Comparison of ENCODE assay signal across 8 cellular contexts in the genomic region with DNA sequence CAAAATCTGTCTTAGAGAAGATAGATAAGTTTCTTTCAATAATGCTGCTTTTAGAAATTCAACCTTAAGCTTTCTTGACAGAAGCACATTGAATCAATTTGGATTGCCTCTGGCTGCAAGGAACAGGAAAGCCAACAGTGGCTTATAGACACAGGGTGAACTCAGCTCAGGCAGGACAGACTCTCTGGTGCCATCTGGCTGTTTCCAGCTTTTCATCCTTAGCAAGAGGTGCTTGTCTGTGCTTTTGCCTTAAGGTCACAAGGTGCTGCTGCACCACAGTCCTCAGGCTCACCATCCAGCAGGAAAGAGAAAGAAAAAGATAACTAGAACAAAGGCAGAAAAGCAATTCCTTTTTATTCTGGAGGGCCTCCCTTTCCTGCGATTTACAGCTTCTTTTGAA.
DNase-seq lines count a peak whose midpoint lies in the region; ATAC-seq and TF ChIP-seq lines count a peak whose summit lies in the region.

No MANE protein-coding gene starts in this region.

- peak; percentile 94 for ATAC-seq in Panc1

- TF ChIP-seq CTCF in Panc1 (IDR thresholded peaks at IDR 0.05) (peak; percentile 81), transverse colon (IDR thresholded peaks at IDR 0.05) (peak; percentile 29 to 58 (median 48))

- 40 to 62% methylated on average over 1 of the region's 1 CpG for WGBS in transverse colon (ENCODE audit: low coverage in 1 of 2), 2 donors

- in situ Hi-C loops in Panc1 (cut with HindIII; ENCODE audit: low pct_unique_long_range_greater_than_20kb, low sequenced_read_pairs), result no loop called here
- in situ Hi-C loops in transverse colon (cut with MboI; ENCODE audit: low pct_ligation_motif_present in 1 of 4, low pct_unique_long_range_greater_than_20kb in 1 of 4, low sequenced_read_pairs in 3 of 4), result loop anchor here in 3 of 4 donors (10.0 to 25.0 kb wide), 2 partner anchors 200 to 207 kb away; no protein-coding TSS in a partner anchor

- H3K4me3 ChIP-seq in Panc1 (ENCODE audit: low read depth in 2 of 2, low read length in 2 of 2) (no peak overlapping the region), transverse colon (no peak overlapping the region)

- CTCF ChIA-PET in Panc1 (lab: Charles Lee), result interaction anchor here (1.0 to 1.5 kb wide), 2 partner anchors 43 to 206 kb away, joined by 3 to 6 read pairs; no protein-coding TSS in a partner anchor

- no peaks in the 10 kb centered on the region for H3K27me3 ChIP-seq in Panc1 (ENCODE audit: control insufficient read depth, insufficient read depth, low read length)
- H3K27me3 ChIP-seq in transverse colon, result no peaks in the 10 kb centered on the region

- BruUV-seq in Panc1 (replicated peaks; lab: Mats Ljungman, UMichigan), result no TSS peak

- intact Hi-C loops in Panc1 (cut with micrococcal nuclease; ENCODE audit: unreplicated experiment), result loop anchor here (5.0 kb wide), 1 partner anchor 205 kb away; no protein-coding TSS in a partner anchor
- intact Hi-C loops in transverse colon (cut with DNase I; ENCODE audit: low total_unique reads), result no loop called here

- TF ChIP-seq POLR2A in transverse colon (IDR thresholded peaks at IDR 0.05), result no peak

- POLR2A ChIA-PET in Panc1 (lab: Charles Lee), result no interaction called here

- TF ChIP-seq EP300 in transverse colon (IDR thresholded peaks at IDR 0.05; ENCODE audit: low read depth), result no peak

- no peaks in the 10 kb centered on the region for H3K36me3 ChIP-seq in Panc1 (ENCODE audit: control insufficient read depth, insufficient read depth, low read length)
- no peaks in the 10 kb centered on the region for H3K36me3 ChIP-seq in transverse colon

- no peaks in the 10 kb centered on the region for H3K9me3 ChIP-seq in Panc1 (ENCODE audit: control insufficient read depth, insufficient read depth, low read depth, low read length)
- no peaks in the 10 kb centered on the region for H3K9me3 ChIP-seq in transverse colon

- no peak overlapping the region for H3K27ac ChIP-seq in Panc1 (ENCODE audit: low read length)
- no peak overlapping the region for H3K27ac ChIP-seq in transverse colon

- H3K4me1 ChIP-seq in Panc1 (ENCODE audit: control insufficient read depth, insufficient read depth, low read length), result no peaks in the 10 kb centered on the region
- no peaks in the 10 kb centered on the region for H3K4me1 ChIP-seq in transverse colon

- peak; percentile 70 for DNase-seq in COLO668 (lab: John Stamatoyannopoulos, UW; ENCODE audit: unreplicated experiment)
- peak; percentile 37 for DNase-seq in HT1080 (ENCODE audit: low read depth)
- peak; percentile 30 for DNase-seq in Panc1 (ENCODE audit: low read depth, low spot score)
- DNase-seq in fibroblast of gingiva (ENCODE audit: low read depth), result peak; percentile 33
- DNase-seq in transverse colon, result peak; percentile 44
- no peak for DNase-seq in putamen (ENCODE audit: low spot score)
- DNase-seq in amniotic stem cell (lab: John Stamatoyannopoulos, UW), result no peak
- DNase-seq in stimulated activated CD4-positive, alpha-beta T cell treated with anti-CD3 and anti-CD28 coated beads, Interleukin-1b, Interleukin-23, amount 100 ng/mL, for 48 hours, result no peak

Comparison
In these comparisons a context has a peak if more than half of its experiments do, and no peak if none do; other contexts are left out.
1. DNase-seq: peak in COLO668 (single experiment), HT1080 (single experiment), Panc1 (single experiment), fibroblast of gingiva (single experiment) and transverse colon (single experiment); none in putamen (single experiment), amniotic stem cell (single experiment) and stimulated activated CD4-positive, alpha-beta T cell treated with anti-CD3 and anti-CD28 coated beads, Interleukin-1b, Interleukin-23, amount 100 ng/mL, for 48 hours (single experiment).